Comparison of ENCODE assay signal across 24 cellular contexts in the genomic region with DNA sequence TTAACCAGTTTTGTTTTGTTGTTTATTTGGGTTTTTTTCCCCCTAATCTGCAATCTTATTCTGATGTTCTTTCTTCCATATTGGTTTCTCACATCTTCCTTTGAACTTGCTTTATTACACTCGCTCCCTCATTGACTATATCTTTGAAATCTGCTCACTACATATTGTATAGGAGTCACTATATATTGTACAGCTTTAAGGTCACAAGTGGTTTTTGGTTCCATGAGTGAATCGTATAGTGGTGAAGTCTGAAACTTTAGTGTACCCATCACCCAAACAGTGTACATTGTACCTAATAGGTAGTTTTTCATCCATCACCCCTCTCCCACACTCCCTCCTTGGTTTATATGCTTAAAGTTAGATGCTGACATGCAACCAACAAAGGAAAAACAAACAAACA.
"Had no signal": no experiment of that assay in that cellular context is flagged by ENCODE, and none has a peak within 500 bp of the region (broad histone marks: within the 10 kb centered on the region; RNA-seq: fewer than 3 reads in every experiment).

No MANE protein-coding gene starts in this region.

- H3K4me3 Mint-ChIP-seq: activated CD4-positive, alpha-beta memory T cell treated with anti-CD3 and anti-CD28 coated beads for 36 hours; activated CD4-positive, alpha-beta T cell treated with anti-CD3 and anti-CD28 coated beads for 36 hours; activated CD4-positive, alpha-beta T cell treated with anti-CD3 and anti-CD28 coated beads, Interleukin-2, amount 10 ng/mL, durations not matched to agents 24 days and 14 days; activated naive CD8-positive, alpha-beta T cell; brain had no signal

- ATAC-seq: activated CD4-positive, alpha-beta T cell treated with anti-CD3 and anti-CD28 coated beads for 36 hours; gastroesophageal sphincter had no signal

- H3K4me1 Mint-ChIP-seq: activated CD4-positive, alpha-beta T cell treated with anti-CD3 and anti-CD28 coated beads, Interleukin-2, amount 10 ng/mL, durations not matched to agents 24 days and 14 days; brain had no signal

- H3K36me3 Mint-ChIP-seq: activated naive CD8-positive, alpha-beta T cell had no signal

- DNase-seq: activated CD4-positive, alpha-beta memory T cell treated with anti-CD3 and anti-CD28 coated beads for 36 hours; activated CD4-positive, alpha-beta T cell treated with anti-CD3 and anti-CD28 coated beads for 36 hours; activated CD4-positive, alpha-beta T cell treated with anti-CD3 and anti-CD28 coated beads, Interleukin-2, amount 10 ng/mL, durations not matched to agents 24 days and 14 days; activated CD4-positive, CD25-positive, alpha-beta regulatory T cell; activated CD4-positive, CD25-positive, alpha-beta regulatory T cell treated with anti-CD3 and anti-CD28 coated beads, Interleukin-2, amount 50 U/mL, for 72 hours; activated CD8-positive, alpha-beta memory T cell treated with anti-CD3 and anti-CD28 coated beads for 24 hours; activated effector memory CD4-positive, alpha-beta T cell treated with Interleukin-2 at 50 U/mL for 16 hours; activated gamma-delta T cell treated with Interleukin-2 at 50 U/mL for 16 hours; activated naive CD4-positive, alpha-beta T cell treated with anti-CD3 and anti-CD28 coated beads, Interleukin-2, amount 50 U/mL, for 16 hours; activated naive CD4-positive, alpha-beta T cell treated with Interleukin-2 at 50 U/mL for 16 hours; activated T-cell treated with anti-CD3 and anti-CD28 coated beads, Interleukin-2, amount 50 U/mL, for 48 hours; central memory CD4-positive, alpha-beta T cell; cerebellar nuclear complex; colonic mucosa; effector CD8-positive, alpha-beta T cell; esophagus squamous epithelium; foreskin melanocyte had no signal

- H3K36me3 ChIP-seq: ascending aorta, breast epithelium, cardiac muscle cell, colonic mucosa, esophagus squamous epithelium, gastroesophageal sphincter had no signal

- H3K9me3 Mint-ChIP-seq: activated CD4-positive, alpha-beta T cell treated with anti-CD3 and anti-CD28 coated beads, Interleukin-2, amount 10 ng/mL, durations not matched to agents 24 days and 14 days; brain had no signal

- H3K9me3 ChIP-seq: ascending aorta, breast epithelium, colonic mucosa, esophagus squamous epithelium, gastroesophageal sphincter had no signal

- H3K27ac ChIP-seq: ascending aorta, breast epithelium, cardiac muscle cell, colonic mucosa, epithelial cell of prostate, esophagus squamous epithelium, gastroesophageal sphincter had no signal

- H3K4me3 ChIP-seq: ascending aorta, breast epithelium, cardiac muscle cell, colonic mucosa, esophagus squamous epithelium, gastroesophageal sphincter had no signal

- H3K27me3 ChIP-seq: ascending aorta, breast epithelium, cardiac muscle cell, colonic mucosa, esophagus squamous epithelium, gastroesophageal sphincter had no signal

- H3K27ac Mint-ChIP-seq: activated CD4-positive, alpha-beta memory T cell treated with anti-CD3 and anti-CD28 coated beads for 36 hours; activated CD4-positive, alpha-beta T cell treated with anti-CD3 and anti-CD28 coated beads for 36 hours; activated CD4-positive, alpha-beta T cell treated with anti-CD3 and anti-CD28 coated beads, Interleukin-2, amount 10 ng/mL, durations not matched to agents 24 days and 14 days; activated naive CD8-positive, alpha-beta T cell; brain had no signal

- H3K4me1 ChIP-seq: breast epithelium, colonic mucosa, gastroesophageal sphincter had no signal

- H3K27me3 Mint-ChIP-seq: activated CD4-positive, alpha-beta memory T cell treated with anti-CD3 and anti-CD28 coated beads for 36 hours had no signal
